9 cellular contexts compared by ENCODE assay signal in genomic region chr10:133307776-133308430, GRCh38. TPM values are rescaled to one million over a fixed set of nuclear protein-coding genes. Genes with fewer than 3 reads are reported as not detected.
A peak's percentile ranks its signal among the peaks of the same experiment; 100 is the strongest.
DNase-seq lines count a peak whose midpoint lies in the region; ATAC-seq and TF ChIP-seq lines count a peak whose summit lies in the region.
"Had no signal": no experiment of that assay in that cellular context is flagged by ENCODE, and none has a peak within 500 bp of the region (broad histone marks: within the 10 kb centered on the region; RNA-seq: fewer than 3 reads in every experiment).

No MANE protein-coding gene starts in this region.

- H3K36me3 ChIP-seq in osteoblast (ENCODE audit: insufficient read depth, low read length) = peaks cover 11% of the 10 kb centered on the region
- peaks cover 0 to 10% of the 10 kb centered on the region in 2 donors for H3K36me3 ChIP-seq in thyroid gland

- intact Hi-C loops in activated T-helper 1 cell treated with anti-CD3 and anti-CD28 coated beads, Interleukin-12 subunit alpha, Interleukin-12 subunit beta, Interleukin-2, Interleukin-4 antibody, amounts not matched to agents 30 ng/mL and 10 ng/mL and 1 ng/mL, durations not matched to agents 14 hours and 24 hours and 36 hours (cut with micrococcal nuclease) = loop anchor here (1.0 to 2.0 kb wide), 3 partner anchors 17 to 32 kb away; partner anchors contain the start of gene ADAM8
- intact Hi-C loops in thyroid gland (cut with DNase I) = no loop called here

- peak overlapping the region; percentile 94 for H3K4me2 ChIP-seq in osteoblast (ENCODE audit: insufficient read depth, low read length)

- H3K9me3 Mint-ChIP-seq in activated T-helper 1 cell treated with anti-CD3 and anti-CD28 coated beads, Interleukin-12 subunit alpha, Interleukin-12 subunit beta, Interleukin-2, Interleukin-4 antibody, amounts not matched to agents 30 ng/mL and 10 ng/mL and 1 ng/mL, durations not matched to agents 14 hours and 24 hours and 36 hours = no peaks in the 10 kb centered on the region

- peak overlapping the region; percentile 91 to 95 for H3K4me3 ChIP-seq in foreskin fibroblast (ENCODE audit: low read depth in 1 of 2, low read length in 2 of 2)
- peak overlapping the region; percentile 81 for H3K4me3 ChIP-seq in osteoblast (ENCODE audit: insufficient read depth, low read length)
- H3K4me3 ChIP-seq in thyroid gland (replicated peaks in 1 of 3) = peak overlapping the region; percentile 51 to 99 (median 86)

- H3K36me3 Mint-ChIP-seq in activated T-helper 1 cell treated with anti-CD3 and anti-CD28 coated beads, Interleukin-12 subunit alpha, Interleukin-12 subunit beta, Interleukin-2, Interleukin-4 antibody, amounts not matched to agents 30 ng/mL and 10 ng/mL and 1 ng/mL, durations not matched to agents 14 hours and 24 hours and 36 hours (ENCODE audit: low read depth) = peaks cover 11% of the 10 kb centered on the region

- ATAC-seq in GM19035 (IDR thresholded peaks at IDR 0.05; ENCODE audit: unreplicated experiment) = peak; percentile 39
- peak; percentile 42 for ATAC-seq in HG03520 (IDR thresholded peaks at IDR 0.05; ENCODE audit: unreplicated experiment)

- no peak for TF ChIP-seq POLR2A in thyroid gland (IDR thresholded peaks at IDR 0.05)

- DNase-seq in OCI-M1 (lab: John Stamatoyannopoulos, UW) (peak; percentile 86), foreskin fibroblast (peak; percentile 50 to 83), osteoblast (ENCODE audit: insufficient read length, low spot score, missing footprints) (peak; percentile 86), thyroid gland (peak; percentile 89 to 92)
- peak; percentile 78 for DNase-seq in activated T-helper 1 cell treated with anti-CD3 and anti-CD28 coated beads, Interleukin-12 subunit alpha, Interleukin-12 subunit beta, Interleukin-2, Interleukin-4 antibody, amounts not matched to agents 30 ng/mL and 10 ng/mL and 1 ng/mL, durations not matched to agents 14 hours and 24 hours and 36 hours (ENCODE audit: low spot score)

- H4K20me1 ChIP-seq in osteoblast (ENCODE audit: insufficient read depth, low read length) = peaks cover 41% of the 10 kb centered on the region

- no peaks in the 10 kb centered on the region for H3K27me3 Mint-ChIP-seq in activated T-helper 1 cell treated with anti-CD3 and anti-CD28 coated beads, Interleukin-12 subunit alpha, Interleukin-12 subunit beta, Interleukin-2, Interleukin-4 antibody, amounts not matched to agents 30 ng/mL and 10 ng/mL and 1 ng/mL, durations not matched to agents 14 hours and 24 hours and 36 hours (ENCODE audit: insufficient read depth)

- H3K9me3 ChIP-seq in osteoblast (ENCODE audit: low read depth, low read length) = no peaks in the 10 kb centered on the region
- no peaks in the 10 kb centered on the region for H3K9me3 ChIP-seq in thyroid gland

- peak overlapping the region; percentile 97 for H3K4me3 Mint-ChIP-seq in activated T-helper 1 cell treated with anti-CD3 and anti-CD28 coated beads, Interleukin-12 subunit alpha, Interleukin-12 subunit beta, Interleukin-2, Interleukin-4 antibody, amounts not matched to agents 30 ng/mL and 10 ng/mL and 1 ng/mL, durations not matched to agents 14 hours and 24 hours and 36 hours

- H3K4me1 Mint-ChIP-seq in activated T-helper 1 cell treated with anti-CD3 and anti-CD28 coated beads, Interleukin-12 subunit alpha, Interleukin-12 subunit beta, Interleukin-2, Interleukin-4 antibody, amounts not matched to agents 30 ng/mL and 10 ng/mL and 1 ng/mL, durations not matched to agents 14 hours and 24 hours and 36 hours (ENCODE audit: low read depth) = peaks cover 17% of the 10 kb centered on the region

- 4% methylated on average over 21 to 25 of the region's 25 CpGs for WGBS in thyroid gland, 2 donors

- H3K4me1 ChIP-seq in osteoblast (ENCODE audit: insufficient read depth, low read length) (peaks cover 9% of the 10 kb centered on the region), thyroid gland (peaks cover 14 to 19% of the 10 kb centered on the region in 2 donors)

- H3K79me2 ChIP-seq in osteoblast (ENCODE audit: insufficient read depth, low read length) = peaks cover 53% of the 10 kb centered on the region

- peak overlapping the region; percentile 92 for H3K27ac ChIP-seq in C4-2B
- H3K27ac ChIP-seq in osteoblast (ENCODE audit: low read depth, low read length) = peak overlapping the region; percentile 82
- H3K27ac ChIP-seq in thyroid gland = peak overlapping the region; percentile 86 to 99 (median 97)

- H3K27me3 ChIP-seq in osteoblast (ENCODE audit: insufficient read depth, low read length) (no peaks in the 10 kb centered on the region), thyroid gland (no peaks in the 10 kb centered on the region)

- peak overlapping the region; percentile 99 for H3K27ac Mint-ChIP-seq in activated T-helper 1 cell treated with anti-CD3 and anti-CD28 coated beads, Interleukin-12 subunit alpha, Interleukin-12 subunit beta, Interleukin-2, Interleukin-4 antibody, amounts not matched to agents 30 ng/mL and 10 ng/mL and 1 ng/mL, durations not matched to agents 14 hours and 24 hours and 36 hours

- TF ChIP-seq CTCF in C4-2B (conservative IDR thresholded peaks at IDR 0.05) (peak; percentile 93), foreskin fibroblast (IDR thresholded peaks at IDR 0.05; ENCODE audit: low read depth, low read length) (peak; percentile 75), osteoblast (IDR thresholded peaks at IDR 0.05; ENCODE audit: extremely low read depth, low read depth, low read length) (peak; percentile 73), thyroid gland (IDR thresholded peaks at IDR 0.05) (peak; percentile 34 to 75 (median 64))

- H2AFZ ChIP-seq in osteoblast (ENCODE audit: low read length) = peak overlapping the region; percentile 56

RNA-seq across cellular contexts. Expression of gene TUBGCP2, which starts 0.8 kb away (rescaled TPM):
- 57.6 and 65.0 TPM in 2 replicates for total RNA-seq in activated T-helper 1 cell treated with anti-CD3 and anti-CD28 coated beads, Interleukin-12 subunit alpha, Interleukin-12 subunit beta, Interleukin-2, Interleukin-4 antibody, amounts not matched to agents 30 ng/mL and 10 ng/mL and 1 ng/mL, durations not matched to agents 14 hours and 24 hours and 36 hours
- total RNA-seq in osteoblast (60.8 and 63.6 TPM in 2 replicates), thyroid gland (10 to 100 TPM; 56.5 to 73.3 (median 62.9) TPM)

RNA-seq across cellular contexts. Expression of gene ZNF511, which starts 0.8 kb away (rescaled TPM):
- total RNA-seq in activated T-helper 1 cell treated with anti-CD3 and anti-CD28 coated beads, Interleukin-12 subunit alpha, Interleukin-12 subunit beta, Interleukin-2, Interleukin-4 antibody, amounts not matched to agents 30 ng/mL and 10 ng/mL and 1 ng/mL, durations not matched to agents 14 hours and 24 hours and 36 hours = 69.6 and 76.3 TPM in 2 replicates
- total RNA-seq in osteoblast (20.9 and 24.6 TPM in 2 replicates), thyroid gland (10 to 100 TPM; 22.0 to 53.6 (median 26.2) TPM)

RNA-seq across cellular contexts. Expression of gene CALY, which starts 28.8 kb away (rescaled TPM):
- total RNA-seq in activated T-helper 1 cell treated with anti-CD3 and anti-CD28 coated beads, Interleukin-12 subunit alpha, Interleukin-12 subunit beta, Interleukin-2, Interleukin-4 antibody, amounts not matched to agents 30 ng/mL and 10 ng/mL and 1 ng/mL, durations not matched to agents 14 hours and 24 hours and 36 hours = not detected in 2 replicates
- not detected in 2 replicates for total RNA-seq in osteoblast
- total RNA-seq in thyroid gland = 1 to 10 TPM in 1 of 4 donors, under 1 TPM in 1, not detected in 2; 0.13 to 1.5 TPM

RNA-seq across cellular contexts. Expression of gene ADAM8, which starts 31.2 kb away (rescaled TPM):
- total RNA-seq in activated T-helper 1 cell treated with anti-CD3 and anti-CD28 coated beads, Interleukin-12 subunit alpha, Interleukin-12 subunit beta, Interleukin-2, Interleukin-4 antibody, amounts not matched to agents 30 ng/mL and 10 ng/mL and 1 ng/mL, durations not matched to agents 14 hours and 24 hours and 36 hours = 133 and 138 TPM in 2 replicates
- 1.2 and 2.2 TPM in 2 replicates for total RNA-seq in osteoblast
- 1 to 10 TPM; 1.6 to 9.8 (median 2.6) TPM for total RNA-seq in thyroid gland

RNA-seq across cellular contexts. Expression of gene PRAP1, which starts 39.3 kb away (rescaled TPM):
- total RNA-seq in activated T-helper 1 cell treated with anti-CD3 and anti-CD28 coated beads, Interleukin-12 subunit alpha, Interleukin-12 subunit beta, Interleukin-2, Interleukin-4 antibody, amounts not matched to agents 30 ng/mL and 10 ng/mL and 1 ng/mL, durations not matched to agents 14 hours and 24 hours and 36 hours = not detected in 2 replicates
- not detected in 2 replicates for total RNA-seq in osteoblast
- total RNA-seq in thyroid gland = not detected
- total RNA-seq: T-helper 1 cell treated with Interleukin-12 subunit alpha and Interleukin-12 subunit beta and Interleukin-4 antibody, amounts not matched to agents 30 ng/mL and 1 ng/mL, for 36 hours had no signal

Comparison
In these comparisons a context has a peak if more than half of its experiments do, and no peak if none do; other contexts are left out.
1. Peak in every context shown above with its lines: DNase-seq, ATAC-seq, H3K4me3 ChIP-seq and H3K27ac ChIP-seq.